7 cellular contexts compared by ENCODE assay signal in genomic region chr2:71129891-71130324, GRCh38.
DNase-seq lines count a peak whose midpoint lies in the region; ATAC-seq, FAIRE-seq and TF ChIP-seq lines count a peak whose summit lies in the region.

Gene MCEE (minus strand): TSS chr2:71130229. CDS start chr2:71130219, 10 bp downstream.

- H3K4me3 ChIP-seq in astrocyte of the cerebellum (ENCODE audit: low read depth, low read length): peak within 1 kb of the TSS; percentile 78
- H3K4me3 ChIP-seq in iPS-15b (ENCODE audit: low read depth, low read length): peak within 1 kb of the TSS; percentile 99
- H3K4me3 ChIP-seq in skin epidermis: peak within 1 kb of the TSS; percentile 74 to 93 (median 84)

- in situ Hi-C loops in astrocyte of the cerebellum (cut with HindIII; ENCODE audit: low sequenced_read_pairs): no loop called here

- peak within 1 kb of the TSS; percentile 98 for H3K9ac ChIP-seq in iPS-15b (ENCODE audit: low read depth, low read length)

- no peaks in the 10 kb centered on the region for H3K4me1 ChIP-seq in iPS-15b (ENCODE audit: control insufficient read depth, insufficient read depth, low read length)

- DNase-seq in GM18507 (ENCODE audit: extremely low spot score, insufficient read length, low read depth): peak; percentile 83
- DNase-seq in NCI-H146 (lab: John Stamatoyannopoulos, UW): peak; percentile 85
- DNase-seq in T-helper 2 cell treated with Interferon-gamma antibody and Interleukin-4, amounts not matched to agents 5 μg/mL and 100 μg/mL, for 36 hours (ENCODE audit: low spot score): peak; percentile 86
- peak; percentile 60 for DNase-seq in astrocyte of the cerebellum (ENCODE audit: low read depth)

- H3K36me3 ChIP-seq in iPS-15b (ENCODE audit: control insufficient read depth, insufficient read depth, low read length): peaks cover 4% of the 10 kb centered on the region

- H3K4me3 Mint-ChIP-seq in T-helper 2 cell treated with Interferon-gamma antibody and Interleukin-4, amounts not matched to agents 5 μg/mL and 100 μg/mL, for 36 hours: no peak within 1 kb of the TSS

- H3K27me3 ChIP-seq in iPS-15b (ENCODE audit: control insufficient read depth, insufficient read depth, low read length): no peaks in the 10 kb centered on the region

- FAIRE-seq in GM18507 (lab: Jason Lieb, UNC): peak; percentile 79

- H3K36me3 Mint-ChIP-seq in T-helper 2 cell treated with Interferon-gamma antibody and Interleukin-4, amounts not matched to agents 5 μg/mL and 100 μg/mL, for 36 hours (ENCODE audit: low read depth): peaks cover 11% of the 10 kb centered on the region

- no peaks in the 10 kb centered on the region for H3K27me3 Mint-ChIP-seq in T-helper 2 cell treated with Interferon-gamma antibody and Interleukin-4, amounts not matched to agents 5 μg/mL and 100 μg/mL, for 36 hours (ENCODE audit: low read depth)

- peak within 1 kb of the TSS; percentile 70 to 98 (median 92) for H3K27ac ChIP-seq in skin epidermis

- no peaks in the 10 kb centered on the region for H3K9me3 Mint-ChIP-seq in T-helper 2 cell treated with Interferon-gamma antibody and Interleukin-4, amounts not matched to agents 5 μg/mL and 100 μg/mL, for 36 hours

- TF ChIP-seq CTCF in astrocyte of the cerebellum (IDR thresholded peaks at IDR 0.05; ENCODE audit: low read depth, low read length, missing control alignments): no peak

- no peak within 1 kb of the TSS for H3K27ac Mint-ChIP-seq in T-helper 2 cell treated with Interferon-gamma antibody and Interleukin-4, amounts not matched to agents 5 μg/mL and 100 μg/mL, for 36 hours

- peaks cover 6% of the 10 kb centered on the region for H3K4me1 Mint-ChIP-seq in T-helper 2 cell treated with Interferon-gamma antibody and Interleukin-4, amounts not matched to agents 5 μg/mL and 100 μg/mL, for 36 hours (ENCODE audit: low read depth)

- peak; percentile 78 for ATAC-seq in HG02884 (IDR thresholded peaks at IDR 0.05; ENCODE audit: unreplicated experiment)

- no peaks in the 10 kb centered on the region for H3K9me3 ChIP-seq in iPS-15b (ENCODE audit: control insufficient read depth, insufficient read depth, low read length)

Comparison
In these comparisons a context has a peak if more than half of its experiments do, and no peak if none do; other contexts are left out.
1. Peak in every context shown above with its lines: DNase-seq, ATAC-seq, H3K4me3 ChIP-seq and H3K27ac ChIP-seq.